In genomic region chr17:77446959-77447634, GRCh38 we compare ENCODE assay signal across 13 cellular contexts.
DNase-seq lines count a peak whose midpoint lies in the region; ATAC-seq, FAIRE-seq and TF ChIP-seq lines count a peak whose summit lies in the region.
"Had no signal": no experiment of that assay in that cellular context is flagged by ENCODE, and none has a peak within 500 bp of the region (broad histone marks: within the 10 kb centered on the region; RNA-seq: fewer than 3 reads in every experiment).

No MANE protein-coding gene starts in this region.

- ATAC-seq in stimulated activated naive CD8-positive, alpha-beta T cell treated with anti-CD3 and anti-CD28 coated beads, Interleukin-15, Interleukin-2, amounts not matched to agents 100 U/mL and 50 U/mL, for 24 hours: no peak
- ATAC-seq in pancreas (no peak), HG03280 (IDR thresholded peaks at IDR 0.05; ENCODE audit: unreplicated experiment) (no peak)
- ATAC-seq: left lung had no signal

- DNase-seq in stimulated activated naive CD8-positive, alpha-beta T cell treated with anti-CD3 and anti-CD28 coated beads, Interleukin-15, Interleukin-2, amounts not matched to agents 100 U/mL and 50 U/mL, for 24 hours: no peak
- DNase-seq in astrocyte (ENCODE audit: low read depth): peak; percentile 69
- no peak for DNase-seq in mesothelial cell of epicardium (ENCODE audit: low spot score in 2 of 2, unreplicated experiment in 2 of 2)
- DNase-seq in dedifferentiated amniotic fluid mesenchymal stem cell (ENCODE audit: extremely low spot score): no peak
- no peak for DNase-seq in pancreas
- no peak for DNase-seq in cerebellar cortex (ENCODE audit: low spot score)
- DNase-seq: left lung; NCI-H82; stimulated activated naive CD4-positive, alpha-beta T cell treated with Interleukin-2 at 50 U/mL for 16 hours; T-helper 9 cell had no signal

- no peaks in the 10 kb centered on the region for H3K9me3 Mint-ChIP-seq in stimulated activated naive CD8-positive, alpha-beta T cell treated with anti-CD3 and anti-CD28 coated beads, Interleukin-15, Interleukin-2, amounts not matched to agents 100 ng/mL and 50 ng/mL, for 24 hours
- H3K9me3 Mint-ChIP-seq in astrocyte (ENCODE audit: unreplicated experiment): no peaks in the 10 kb centered on the region
- H3K9me3 Mint-ChIP-seq in mesothelial cell of epicardium: no peaks in the 10 kb centered on the region

- H3K4me1 ChIP-seq in astrocyte (ENCODE audit: insufficient read depth, low read length) (peaks cover 67% of the 10 kb centered on the region), pancreas (peaks cover 3 to 13% (median 4%) of the 10 kb centered on the region in 3 donors)

- no peaks in the 10 kb centered on the region for H3K27me3 Mint-ChIP-seq in stimulated activated naive CD8-positive, alpha-beta T cell treated with anti-CD3 and anti-CD28 coated beads, Interleukin-15, Interleukin-2, amounts not matched to agents 100 ng/mL and 50 ng/mL, for 24 hours
- H3K27me3 Mint-ChIP-seq in astrocyte (ENCODE audit: low read depth, unreplicated experiment) (no peaks in the 10 kb centered on the region), mesothelial cell of epicardium (ENCODE audit: low read depth) (no peaks in the 10 kb centered on the region)

- H3K27me3 ChIP-seq in astrocyte (ENCODE audit: insufficient read depth, low read length) (no peaks in the 10 kb centered on the region), pancreas (no peaks in the 10 kb centered on the region)
- H3K27me3 ChIP-seq: left lung had no signal

- peak overlapping the region; percentile 93 for H3K27ac Mint-ChIP-seq in stimulated activated naive CD8-positive, alpha-beta T cell treated with anti-CD3 and anti-CD28 coated beads, Interleukin-15, Interleukin-2, amounts not matched to agents 100 ng/mL and 50 ng/mL, for 24 hours
- H3K27ac Mint-ChIP-seq in astrocyte (ENCODE audit: unreplicated experiment): no peak overlapping the region
- H3K27ac Mint-ChIP-seq in mesothelial cell of epicardium: peak overlapping the region; percentile 85

- H3K36me3 Mint-ChIP-seq in stimulated activated naive CD8-positive, alpha-beta T cell treated with anti-CD3 and anti-CD28 coated beads, Interleukin-15, Interleukin-2, amounts not matched to agents 100 ng/mL and 50 ng/mL, for 24 hours (ENCODE audit: low read depth): peaks cover 7% of the 10 kb centered on the region
- H3K36me3 Mint-ChIP-seq in astrocyte (ENCODE audit: low read depth, unreplicated experiment) (peaks cover 9% of the 10 kb centered on the region), mesothelial cell of epicardium (peaks cover 3% of the 10 kb centered on the region)

- H3K27ac ChIP-seq in astrocyte (ENCODE audit: low read depth, low read length) (peak overlapping the region; percentile 54), pancreas (peak overlapping the region in 1 of 4 donors; percentile 71)

- H2AFZ ChIP-seq in astrocyte (ENCODE audit: low read depth, low read length): no peak overlapping the region

- H3K4me1 Mint-ChIP-seq in stimulated activated naive CD8-positive, alpha-beta T cell treated with anti-CD3 and anti-CD28 coated beads, Interleukin-15, Interleukin-2, amounts not matched to agents 100 ng/mL and 50 ng/mL, for 24 hours (ENCODE audit: low read depth): peaks cover 80% of the 10 kb centered on the region
- H3K4me1 Mint-ChIP-seq in astrocyte (ENCODE audit: low read depth, unreplicated experiment): peaks cover 47% of the 10 kb centered on the region
- peaks cover 62% of the 10 kb centered on the region for H3K4me1 Mint-ChIP-seq in mesothelial cell of epicardium

- FAIRE-seq in astrocyte (lab: Jason Lieb, UNC): no peak
- no peak for FAIRE-seq in pancreas (lab: Jason Lieb, UNC)

- H3K4me2 ChIP-seq in astrocyte (ENCODE audit: low read length): peak overlapping the region; percentile 9

- H3K4me3 ChIP-seq in astrocyte (ENCODE audit: insufficient read depth, low read depth, low read length) (no peak overlapping the region), pancreas (no peak overlapping the region)
- H3K4me3 ChIP-seq: left lung, skin epidermis had no signal

- TF ChIP-seq CTCF in astrocyte (IDR thresholded peaks at IDR 0.05; ENCODE audit: insufficient read depth, low read depth, low read length) (no peak), mesothelial cell of epicardium (IDR thresholded peaks at IDR 0.05; ENCODE audit: unreplicated experiment) (no peak), pancreas (IDR thresholded peaks at IDR 0.05) (no peak)

- no peaks in the 10 kb centered on the region for H3K9me3 ChIP-seq in astrocyte (ENCODE audit: insufficient read depth, low read depth, low read length)
- no peaks in the 10 kb centered on the region for H3K9me3 ChIP-seq in pancreas
- H3K9me3 ChIP-seq: left lung had no signal

- peaks cover 95% of the 10 kb centered on the region for H4K20me1 ChIP-seq in astrocyte (ENCODE audit: insufficient read depth, low read length)

- peak overlapping the region; percentile 33 for H3K9ac ChIP-seq in astrocyte (ENCODE audit: low read length)

- H3K79me2 ChIP-seq in astrocyte (ENCODE audit: insufficient read depth, low read length): peaks cover 85% of the 10 kb centered on the region

- WGBS in pancreas, 2 donors: 91 to 93% methylated on average over 20 of the region's 20 CpGs

- H3K36me3 ChIP-seq in astrocyte (ENCODE audit: insufficient read depth, low read length): no peaks in the 10 kb centered on the region
- H3K36me3 ChIP-seq in pancreas: no peaks in the 10 kb centered on the region
- H3K36me3 ChIP-seq: left lung had no signal

- H3K4me3 Mint-ChIP-seq in stimulated activated naive CD8-positive, alpha-beta T cell treated with anti-CD3 and anti-CD28 coated beads, Interleukin-15, Interleukin-2, amounts not matched to agents 100 ng/mL and 50 ng/mL, for 24 hours: peak overlapping the region; percentile 76
- H3K4me3 Mint-ChIP-seq in astrocyte (ENCODE audit: unreplicated experiment): peak overlapping the region; percentile 50
- no peak overlapping the region for H3K4me3 Mint-ChIP-seq in mesothelial cell of epicardium

- intact Hi-C loops in pancreas (cut with DNase I): no loop called here
